ENCODE assay signal across 1 cellular context in genomic region chr11:115974703-115975102, GRCh38.
TF ChIP-seq lines count a peak whose summit lies in the region.

No MANE protein-coding gene starts in this region.

TF ChIP-seq in HepG2, 621 proteins besides CTCF, POLR2A, EP300 and RAD21 (continued from another document):
- no peak for TF ChIP-seq JARID2 (CRISPR knock-in tag; IDR thresholded peaks at IDR 0.05; ENCODE audit: insufficient replicate concordance)
- no peak for TF ChIP-seq NR3C1 (CRISPR knock-in tag; IDR thresholded peaks at IDR 0.05)
- no peak for TF ChIP-seq MIXL1 (CRISPR knock-in tag; IDR thresholded peaks at IDR 0.05)
- no peak for TF ChIP-seq MIER3 (CRISPR knock-in tag; IDR thresholded peaks at IDR 0.05; ENCODE audit: borderline replicate concordance)
- no peak for TF ChIP-seq ATF1 (CRISPR knock-in tag; IDR thresholded peaks at IDR 0.05)
- TF ChIP-seq NFYC (CRISPR knock-in tag; IDR thresholded peaks at IDR 0.05), result no peak
- TF ChIP-seq ZNF580 (CRISPR knock-in tag; IDR thresholded peaks at IDR 0.05; ENCODE audit: borderline replicate concordance, low read depth), result no peak
- TF ChIP-seq ZNF576 (CRISPR knock-in tag; IDR thresholded peaks at IDR 0.05), result no peak
- no peak for TF ChIP-seq ZNF883 (CRISPR knock-in tag; IDR thresholded peaks at IDR 0.05; ENCODE audit: not compliant biosample characterization)
